1 cellular context compared by ENCODE assay signal in the genomic region with DNA sequence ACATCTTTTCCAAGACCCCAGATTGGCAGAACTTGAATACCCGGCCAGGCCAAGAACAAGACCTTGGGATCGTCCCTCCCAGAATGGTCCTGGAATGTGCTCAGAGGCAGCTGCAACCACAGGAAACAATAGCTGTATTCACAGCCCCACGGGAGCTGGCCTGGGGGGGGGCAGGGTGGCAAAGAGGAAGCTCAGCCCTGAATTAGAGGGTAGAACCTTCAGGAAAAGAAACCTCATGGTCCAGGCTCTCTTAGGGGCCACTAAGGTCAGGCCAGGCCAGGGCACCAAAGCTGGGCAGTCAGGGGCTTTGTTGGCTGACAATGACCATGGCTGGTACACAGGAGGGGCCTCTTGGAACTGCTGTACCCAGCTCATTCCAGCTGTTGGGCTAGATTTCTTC.
TF ChIP-seq lines count a peak whose summit lies in the region.

No MANE protein-coding gene starts in this region.

TF ChIP-seq in Ishikawa, 13 proteins besides CTCF, POLR2A, EP300 and RAD21 (continued from another document):
- TF ChIP-seq, protein P1, sequence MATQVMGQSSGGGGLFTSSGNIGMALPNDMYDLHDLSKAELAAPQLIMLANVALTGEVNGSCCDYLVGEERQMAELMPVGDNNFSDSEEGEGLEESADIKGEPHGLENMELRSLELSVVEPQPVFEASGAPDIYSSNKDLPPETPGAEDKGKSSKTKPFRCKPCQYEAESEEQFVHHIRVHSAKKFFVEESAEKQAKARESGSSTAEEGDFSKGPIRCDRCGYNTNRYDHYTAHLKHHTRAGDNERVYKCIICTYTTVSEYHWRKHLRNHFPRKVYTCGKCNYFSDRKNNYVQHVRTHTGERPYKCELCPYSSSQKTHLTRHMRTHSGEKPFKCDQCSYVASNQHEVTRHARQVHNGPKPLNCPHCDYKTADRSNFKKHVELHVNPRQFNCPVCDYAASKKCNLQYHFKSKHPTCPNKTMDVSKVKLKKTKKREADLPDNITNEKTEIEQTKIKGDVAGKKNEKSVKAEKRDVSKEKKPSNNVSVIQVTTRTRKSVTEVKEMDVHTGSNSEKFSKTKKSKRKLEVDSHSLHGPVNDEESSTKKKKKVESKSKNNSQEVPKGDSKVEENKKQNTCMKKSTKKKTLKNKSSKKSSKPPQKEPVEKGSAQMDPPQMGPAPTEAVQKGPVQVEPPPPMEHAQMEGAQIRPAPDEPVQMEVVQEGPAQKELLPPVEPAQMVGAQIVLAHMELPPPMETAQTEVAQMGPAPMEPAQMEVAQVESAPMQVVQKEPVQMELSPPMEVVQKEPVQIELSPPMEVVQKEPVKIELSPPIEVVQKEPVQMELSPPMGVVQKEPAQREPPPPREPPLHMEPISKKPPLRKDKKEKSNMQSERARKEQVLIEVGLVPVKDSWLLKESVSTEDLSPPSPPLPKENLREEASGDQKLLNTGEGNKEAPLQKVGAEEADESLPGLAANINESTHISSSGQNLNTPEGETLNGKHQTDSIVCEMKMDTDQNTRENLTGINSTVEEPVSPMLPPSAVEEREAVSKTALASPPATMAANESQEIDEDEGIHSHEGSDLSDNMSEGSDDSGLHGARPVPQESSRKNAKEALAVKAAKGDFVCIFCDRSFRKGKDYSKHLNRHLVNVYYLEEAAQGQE (IDR thresholded peaks at IDR 0.05; ENCODE audit: low read depth), result no peak
- TF ChIP-seq, protein P2, sequence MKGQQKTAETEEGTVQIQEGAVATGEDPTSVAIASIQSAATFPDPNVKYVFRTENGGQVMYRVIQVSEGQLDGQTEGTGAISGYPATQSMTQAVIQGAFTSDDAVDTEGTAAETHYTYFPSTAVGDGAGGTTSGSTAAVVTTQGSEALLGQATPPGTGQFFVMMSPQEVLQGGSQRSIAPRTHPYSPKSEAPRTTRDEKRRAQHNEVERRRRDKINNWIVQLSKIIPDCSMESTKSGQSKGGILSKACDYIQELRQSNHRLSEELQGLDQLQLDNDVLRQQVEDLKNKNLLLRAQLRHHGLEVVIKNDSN (IDR thresholded peaks at IDR 0.05), result no peak
- TF ChIP-seq, protein P3, sequence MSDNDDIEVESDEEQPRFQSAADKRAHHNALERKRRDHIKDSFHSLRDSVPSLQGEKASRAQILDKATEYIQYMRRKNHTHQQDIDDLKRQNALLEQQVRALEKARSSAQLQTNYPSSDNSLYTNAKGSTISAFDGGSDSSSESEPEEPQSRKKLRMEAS (IDR thresholded peaks at IDR 0.05), result 0 out of 2 replicates have a peak, but pooled peaks have one; percentile 23
- TF ChIP-seq FOXM1 (IDR thresholded peaks at IDR 0.05; ENCODE audit: borderline replicate concordance, low read depth), result no peak
